Comparison of ENCODE assay signal across 1 cellular context in the genomic region with DNA sequence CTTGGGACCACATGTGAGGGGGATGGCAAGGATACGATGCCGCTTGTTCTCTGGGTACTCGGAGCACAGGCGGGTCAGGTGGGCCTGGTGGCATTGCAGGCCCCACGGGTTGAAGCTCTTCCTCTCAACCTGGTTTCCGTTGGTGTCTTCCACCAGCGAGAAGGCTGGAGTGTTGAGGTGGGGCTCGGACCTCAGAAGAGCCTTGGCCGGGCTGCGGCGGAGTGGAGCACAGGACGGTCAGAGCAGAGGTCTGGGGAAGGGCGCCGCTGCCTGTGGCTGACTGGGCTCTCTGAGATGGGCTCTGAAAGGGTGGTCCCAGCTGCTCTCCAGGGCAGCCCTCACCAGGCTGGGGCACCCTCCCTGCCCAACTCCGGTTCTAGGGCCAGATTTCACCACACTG.
TF ChIP-seq lines count a peak whose summit lies in the region.

No MANE protein-coding gene starts in this region.

TF ChIP-seq in H1, 55 proteins besides CTCF, POLR2A, EP300 and RAD21:
- TF ChIP-seq RNF2 (IDR thresholded peaks at IDR 0.05; ENCODE audit: borderline replicate concordance, low read depth, low read length, missing control alignments, poor library complexity, severe bottlenecking) (no peak), BCL11A (IDR thresholded peaks at IDR 0.05; ENCODE audit: low read depth in 2 of 2, low read length in 2 of 2) (no peak), NANOG (IDR thresholded peaks at IDR 0.05; ENCODE audit: insufficient read depth, low read depth, low read length, poor library complexity, severe bottlenecking) (no peak), TAF1 (IDR thresholded peaks at IDR 0.05; ENCODE audit: low read depth, low read length) (no peak), NRF1 (IDR thresholded peaks at IDR 0.05; ENCODE audit: low read depth, low read length) (no peak), CTBP2 (IDR thresholded peaks at IDR 0.05; ENCODE audit: borderline replicate concordance, insufficient read depth, insufficient read length, low read length) (no peak), CREB1 (IDR thresholded peaks at IDR 0.05) (no peak), SP1 (IDR thresholded peaks at IDR 0.05; ENCODE audit: low read depth, low read length) (no peak), ASH2L (IDR thresholded peaks at IDR 0.05; ENCODE audit: low read length) (no peak), BRCA1 (IDR thresholded peaks at IDR 0.05; ENCODE audit: low read depth, low read length) (no peak), POU5F1 (IDR thresholded peaks at IDR 0.05; ENCODE audit: low read depth, low read length) (no peak), SRF (IDR thresholded peaks at IDR 0.05; ENCODE audit: low read depth, low read length) (no peak), JUND (IDR thresholded peaks at IDR 0.05; ENCODE audit: low read length) (no peak), CBX5 (IDR thresholded peaks at IDR 0.05; ENCODE audit: low read depth, low read length) (no peak), SUZ12 (IDR thresholded peaks at IDR 0.05; ENCODE audit: low read length) (no peak), RXRA (IDR thresholded peaks at IDR 0.05; ENCODE audit: insufficient read depth, low read depth, low read length) (no peak)
- TF ChIP-seq, protein P1, sequence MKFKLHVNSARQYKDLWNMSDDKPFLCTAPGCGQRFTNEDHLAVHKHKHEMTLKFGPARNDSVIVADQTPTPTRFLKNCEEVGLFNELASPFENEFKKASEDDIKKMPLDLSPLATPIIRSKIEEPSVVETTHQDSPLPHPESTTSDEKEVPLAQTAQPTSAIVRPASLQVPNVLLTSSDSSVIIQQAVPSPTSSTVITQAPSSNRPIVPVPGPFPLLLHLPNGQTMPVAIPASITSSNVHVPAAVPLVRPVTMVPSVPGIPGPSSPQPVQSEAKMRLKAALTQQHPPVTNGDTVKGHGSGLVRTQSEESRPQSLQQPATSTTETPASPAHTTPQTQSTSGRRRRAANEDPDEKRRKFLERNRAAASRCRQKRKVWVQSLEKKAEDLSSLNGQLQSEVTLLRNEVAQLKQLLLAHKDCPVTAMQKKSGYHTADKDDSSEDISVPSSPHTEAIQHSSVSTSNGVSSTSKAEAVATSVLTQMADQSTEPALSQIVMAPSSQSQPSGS (IDR thresholded peaks at IDR 0.05; ENCODE audit: low read length): no peak
- TF ChIP-seq, protein P2, sequence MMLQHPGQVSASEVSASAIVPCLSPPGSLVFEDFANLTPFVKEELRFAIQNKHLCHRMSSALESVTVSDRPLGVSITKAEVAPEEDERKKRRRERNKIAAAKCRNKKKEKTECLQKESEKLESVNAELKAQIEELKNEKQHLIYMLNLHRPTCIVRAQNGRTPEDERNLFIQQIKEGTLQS (IDR thresholded peaks at IDR 0.05; ENCODE audit: insufficient read depth, low read depth, low read length): no peak
